In the genomic region with DNA sequence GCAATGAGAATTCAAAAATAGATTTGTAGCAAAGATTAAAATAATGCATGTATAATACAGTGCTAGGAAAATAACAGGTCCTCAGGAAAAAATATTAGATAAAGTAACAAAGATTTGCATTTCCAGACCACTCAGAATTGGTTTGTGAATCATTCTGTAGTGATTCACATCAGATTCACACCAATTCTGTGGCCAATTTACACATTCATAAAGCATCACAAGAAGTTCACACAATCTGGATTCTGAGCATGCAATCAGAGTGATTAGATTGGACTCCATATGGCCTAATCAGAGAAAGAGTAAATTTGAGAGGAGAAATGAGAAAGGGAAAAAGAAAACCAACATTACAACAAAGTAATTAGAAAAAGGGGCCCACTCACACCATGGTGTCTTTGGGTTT, we compare ENCODE assay signal across 32 cellular contexts. TPM values are rescaled to one million over a fixed set of nuclear protein-coding genes. Genes with fewer than 3 reads are reported as not detected.
"Had no signal": no experiment of that assay in that cellular context is flagged by ENCODE, and none has a peak within 500 bp of the region (broad histone marks: within the 10 kb centered on the region; RNA-seq: fewer than 3 reads in every experiment).

No MANE protein-coding gene starts in this region.

- H3K27me3 ChIP-seq: ascending aorta, body of pancreas, cardiac muscle cell, dorsolateral prefrontal cortex, foreskin keratinocyte, gastrocnemius medialis, heart left ventricle had no signal

- H3K4me3 ChIP-seq: ascending aorta, body of pancreas, cardiac muscle cell, coronary artery, dorsolateral prefrontal cortex, gastrocnemius medialis, heart left ventricle had no signal

- ATAC-seq: activated CD4-positive, alpha-beta T cell treated with anti-CD3 and anti-CD28 coated beads for 36 hours; activated CD8-positive, alpha-beta T cell treated with anti-CD3 and anti-CD28 coated beads, Interleukin-2, amount 10 ng/mL, durations not matched to agents 7 days and 5 days; activated naive CD4-positive, alpha-beta T cell treated with anti-CD3 and anti-CD28 coated beads, Interleukin-2, amount 50 U/mL, for 72 hours; body of pancreas; esophagus mucosa; foreskin keratinocyte; gastrocnemius medialis; heart left ventricle; T-helper 17 cell had no signal

- H3K4me1 Mint-ChIP-seq: activated naive CD4-positive, alpha-beta T cell treated with anti-CD3 and anti-CD28 coated beads, Interleukin-2, amount 10 ng/mL, durations not matched to agents 7 days and 5 days; activated naive CD8-positive, alpha-beta T cell treated with anti-CD3 and anti-CD28 coated beads, Interleukin-2, amount 10 ng/mL, durations not matched to agents 7 days and 5 days had no signal

- H3K27me3 Mint-ChIP-seq: activated CD4-positive, alpha-beta T cell treated with anti-CD3 and anti-CD28 coated beads for 36 hours; central memory CD8-positive, alpha-beta T cell had no signal

- H3K9me3 Mint-ChIP-seq: activated CD4-positive, alpha-beta memory T cell treated with anti-CD3 and anti-CD28 coated beads for 36 hours; activated CD4-positive, alpha-beta T cell treated with anti-CD3 and anti-CD28 coated beads, Interleukin-2, amount 10 ng/mL, durations not matched to agents 24 days and 14 days; activated naive CD4-positive, alpha-beta T cell treated with anti-CD3 and anti-CD28 coated beads, Interleukin-2, amount 10 ng/mL, durations not matched to agents 7 days and 5 days; activated naive CD4-positive, alpha-beta T cell treated with anti-CD3 and anti-CD28 coated beads, Interleukin-2, amount 50 U/mL, for 72 hours; activated naive CD8-positive, alpha-beta T cell treated with anti-CD3 and anti-CD28 coated beads, Interleukin-2, amount 10 ng/mL, durations not matched to agents 7 days and 5 days; activated T-helper 1 cell treated with anti-CD3 and anti-CD28 coated beads, Interleukin-12 subunit alpha, Interleukin-12 subunit beta, Interleukin-2, Interleukin-4 antibody, amounts not matched to agents 30 ng/mL and 10 ng/mL and 1 ng/mL, durations not matched to agents 14 hours and 24 hours and 36 hours; central memory CD8-positive, alpha-beta T cell; dendritic cell treated with granulocyte-macrophage colony-stimulating factor and Interleukin-4, amounts not matched to agents 40 ng/mL and 50 ng/mL, for 4 days; endodermal cell; T-helper 2 cell treated with Interferon-gamma antibody and Interleukin-4, amounts not matched to agents 5 μg/mL and 100 μg/mL, for 36 hours had no signal

- H3K4me1 ChIP-seq: ascending aorta, body of pancreas, foreskin keratinocyte, gastrocnemius medialis, heart left ventricle had no signal

- H3K9me3 ChIP-seq: ascending aorta, body of pancreas, gastrocnemius medialis, heart left ventricle had no signal

- H3K27ac Mint-ChIP-seq: activated CD4-positive, alpha-beta memory T cell treated with anti-CD3 and anti-CD28 coated beads for 36 hours; activated CD4-positive, alpha-beta T cell treated with anti-CD3 and anti-CD28 coated beads for 36 hours; activated CD4-positive, alpha-beta T cell treated with anti-CD3 and anti-CD28 coated beads, Interleukin-2, amount 10 ng/mL, durations not matched to agents 24 days and 14 days; activated CD8-positive, alpha-beta T cell treated with anti-CD3 and anti-CD28 coated beads, Interleukin-2, amount 10 ng/mL, durations not matched to agents 7 days and 5 days; activated naive CD4-positive, alpha-beta T cell treated with anti-CD3 and anti-CD28 coated beads, Interleukin-2, amount 10 ng/mL, durations not matched to agents 7 days and 5 days; activated naive CD4-positive, alpha-beta T cell treated with anti-CD3 and anti-CD28 coated beads, Interleukin-2, amount 50 U/mL, for 72 hours; activated naive CD8-positive, alpha-beta T cell treated with anti-CD3 and anti-CD28 coated beads, Interleukin-2, amount 10 ng/mL, durations not matched to agents 7 days and 5 days; activated T-helper 1 cell treated with anti-CD3 and anti-CD28 coated beads, Interleukin-12 subunit alpha, Interleukin-12 subunit beta, Interleukin-2, Interleukin-4 antibody, amounts not matched to agents 30 ng/mL and 10 ng/mL and 1 ng/mL, durations not matched to agents 14 hours and 24 hours and 36 hours; dendritic cell treated with granulocyte-macrophage colony-stimulating factor and Interleukin-4, amounts not matched to agents 40 ng/mL and 50 ng/mL, for 4 days; endodermal cell; T-helper 17 cell; T-helper 2 cell treated with Interferon-gamma antibody and Interleukin-4, amounts not matched to agents 5 μg/mL and 100 μg/mL, for 36 hours had no signal

- H3K36me3 ChIP-seq: ascending aorta, cardiac muscle cell, gastrocnemius medialis, heart left ventricle had no signal

- H3K36me3 Mint-ChIP-seq: activated CD4-positive, alpha-beta memory T cell treated with anti-CD3 and anti-CD28 coated beads for 36 hours; activated naive CD4-positive, alpha-beta T cell treated with anti-CD3 and anti-CD28 coated beads, Interleukin-2, amount 10 ng/mL, durations not matched to agents 7 days and 5 days; activated naive CD4-positive, alpha-beta T cell treated with anti-CD3 and anti-CD28 coated beads, Interleukin-2, amount 50 U/mL, for 72 hours; activated naive CD8-positive, alpha-beta T cell treated with anti-CD3 and anti-CD28 coated beads, Interleukin-2, amount 10 ng/mL, durations not matched to agents 7 days and 5 days had no signal

- H3K27ac ChIP-seq: ascending aorta, body of pancreas, cardiac muscle cell, coronary artery, dorsolateral prefrontal cortex, foreskin keratinocyte, gastrocnemius medialis, heart left ventricle had no signal

- H3K4me3 Mint-ChIP-seq: activated CD4-positive, alpha-beta memory T cell treated with anti-CD3 and anti-CD28 coated beads for 36 hours; activated CD4-positive, alpha-beta T cell treated with anti-CD3 and anti-CD28 coated beads for 36 hours; activated CD4-positive, alpha-beta T cell treated with anti-CD3 and anti-CD28 coated beads, Interleukin-2, amount 10 ng/mL, durations not matched to agents 24 days and 14 days; activated CD8-positive, alpha-beta T cell treated with anti-CD3 and anti-CD28 coated beads, Interleukin-2, amount 10 ng/mL, durations not matched to agents 7 days and 5 days; activated naive CD4-positive, alpha-beta T cell treated with anti-CD3 and anti-CD28 coated beads, Interleukin-2, amount 10 ng/mL, durations not matched to agents 7 days and 5 days; activated naive CD8-positive, alpha-beta T cell treated with anti-CD3 and anti-CD28 coated beads, Interleukin-2, amount 10 ng/mL, durations not matched to agents 7 days and 5 days; activated T-helper 1 cell treated with anti-CD3 and anti-CD28 coated beads, Interleukin-12 subunit alpha, Interleukin-12 subunit beta, Interleukin-2, Interleukin-4 antibody, amounts not matched to agents 30 ng/mL and 10 ng/mL and 1 ng/mL, durations not matched to agents 14 hours and 24 hours and 36 hours; central memory CD8-positive, alpha-beta T cell; dendritic cell treated with granulocyte-macrophage colony-stimulating factor and Interleukin-4, amounts not matched to agents 40 ng/mL and 50 ng/mL, for 4 days; endodermal cell; T-helper 17 cell; T-helper 2 cell treated with Interferon-gamma antibody and Interleukin-4, amounts not matched to agents 5 μg/mL and 100 μg/mL, for 36 hours had no signal

- DNase-seq: activated CD4-positive, alpha-beta memory T cell treated with anti-CD3 and anti-CD28 coated beads for 36 hours; activated CD4-positive, alpha-beta T cell treated with anti-CD3 and anti-CD28 coated beads for 36 hours; activated CD4-positive, alpha-beta T cell treated with anti-CD3 and anti-CD28 coated beads, Interleukin-2, amount 10 ng/mL, durations not matched to agents 24 days and 14 days; activated CD4-positive, CD25-positive, alpha-beta regulatory T cell; activated CD4-positive, CD25-positive, alpha-beta regulatory T cell treated with anti-CD3 and anti-CD28 coated beads, Interleukin-2, amount 50 U/mL, for 72 hours; activated CD8-positive, alpha-beta memory T cell treated with anti-CD3 and anti-CD28 coated beads, Interleukin-2, amount 50 U/mL, for 48 hours; activated CD8-positive, alpha-beta T cell treated with anti-CD3 and anti-CD28 coated beads, Interleukin-2, amount 10 ng/mL, durations not matched to agents 7 days and 5 days; activated gamma-delta T cell; activated naive CD4-positive, alpha-beta T cell; activated naive CD4-positive, alpha-beta T cell treated with anti-CD3 and anti-CD28 coated beads, Interleukin-2, amount 10 ng/mL, durations not matched to agents 7 days and 5 days; activated naive CD8-positive, alpha-beta T cell treated with anti-CD3 and anti-CD28 coated beads, Interleukin-2, amount 10 ng/mL, durations not matched to agents 7 days and 5 days; activated T-cell treated with anti-CD3 and anti-CD28 coated beads, Interleukin-2, amount 50 U/mL, for 48 hours; body of pancreas; dorsolateral prefrontal cortex; effector memory CD4-positive, alpha-beta T cell; endodermal cell; foreskin keratinocyte; gastrocnemius medialis; glutamatergic neuron; heart left ventricle; T-helper 1 cell; T-helper 17 cell; T1000 had no signal

RNA-seq across cellular contexts. Expression of gene SLC47A1, which starts 36.0 kb away (rescaled TPM):
- total RNA-seq: activated CD4-positive, alpha-beta T cell treated with anti-CD3 and anti-CD28 coated beads, Interleukin-2, amount 10 ng/mL, durations not matched to agents 24 days and 14 days; activated CD8-positive, alpha-beta T cell treated with anti-CD3 and anti-CD28 coated beads, Interleukin-2, amount 10 ng/mL, durations not matched to agents 7 days and 5 days; activated naive CD8-positive, alpha-beta T cell treated with anti-CD3 and anti-CD28 coated beads, Interleukin-2, amount 10 ng/mL, durations not matched to agents 7 days and 5 days; body of pancreas; T-helper 17 cell had no signal
